Comparison of ENCODE assay signal across 21 cellular contexts in the genomic region with DNA sequence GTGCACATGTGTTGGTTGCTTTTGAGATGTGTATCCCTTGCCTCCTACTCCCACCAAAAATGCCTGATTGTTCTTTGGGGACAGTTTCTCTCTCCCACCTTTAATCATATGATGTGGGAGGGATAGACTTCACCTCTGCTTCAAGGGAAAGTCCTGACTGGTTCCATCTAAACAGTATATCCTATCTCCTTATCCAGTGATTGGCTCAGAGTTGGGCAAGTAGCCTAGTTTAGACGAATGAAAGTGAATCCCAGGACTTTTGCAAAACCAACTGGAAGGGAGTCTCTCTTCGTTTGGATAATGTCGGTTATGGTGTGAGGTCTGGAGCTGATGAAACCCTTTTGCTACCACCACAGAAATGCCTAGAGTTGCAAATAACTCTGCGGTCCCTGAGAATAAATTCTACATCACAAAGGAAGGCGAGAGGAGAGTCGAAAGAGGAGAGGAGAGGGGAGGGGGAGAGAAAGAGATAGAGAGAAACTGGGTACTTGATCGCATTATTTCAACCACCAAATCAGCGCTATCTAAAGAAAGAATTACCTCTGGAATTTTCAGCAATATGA.
"Had no signal": no experiment of that assay in that cellular context is flagged by ENCODE, and none has a peak within 500 bp of the region (broad histone marks: within the 10 kb centered on the region; RNA-seq: fewer than 3 reads in every experiment).

No MANE protein-coding gene starts in this region.

- H3K4me1 ChIP-seq: foreskin keratinocyte, right atrium auricular region, suprapubic skin, thyroid gland, upper lobe of left lung, uterus had no signal

- H3K27ac Mint-ChIP-seq: nephron; stimulated activated effector memory CD8-positive, alpha-beta T cell treated with anti-CD3 and anti-CD28 coated beads, Interleukin-12 subunit alpha, Interleukin-12 subunit beta, amount 100 ng/mL, for 72 hours had no signal

- H3K27me3 Mint-ChIP-seq: naive B cell had no signal

- H3K4me3 ChIP-seq: hepatocyte, lung, right atrium auricular region, suprapubic skin, thyroid gland, upper lobe of left lung, uterus had no signal

- H3K27ac ChIP-seq: foreskin keratinocyte, hepatocyte, neutrophil, right atrium auricular region, suprapubic skin, thyroid gland, upper lobe of left lung, uterus had no signal

- ATAC-seq: foreskin keratinocyte; left colon; left ventricle myocardium superior; stimulated activated effector memory CD8-positive, alpha-beta T cell treated with anti-CD3 and anti-CD28 coated beads, Interleukin-12 subunit alpha, Interleukin-12 subunit beta, amount 100 ng/mL, for 72 hours; stimulated activated naive CD8-positive, alpha-beta T cell treated with anti-CD3 and anti-CD28 coated beads, Interleukin-15, Interleukin-2, amounts not matched to agents 100 U/mL and 50 U/mL, for 24 hours had no signal

- H3K27me3 ChIP-seq: foreskin keratinocyte, neutrophil, right atrium auricular region, suprapubic skin, thyroid gland, upper lobe of left lung, uterus had no signal

- H3K36me3 Mint-ChIP-seq: naive B cell; stimulated activated effector memory CD8-positive, alpha-beta T cell treated with anti-CD3 and anti-CD28 coated beads, Interleukin-12 subunit alpha, Interleukin-12 subunit beta, amount 100 ng/mL, for 72 hours had no signal

- H3K4me1 Mint-ChIP-seq: naive B cell; nephron; stimulated activated effector memory CD8-positive, alpha-beta T cell treated with anti-CD3 and anti-CD28 coated beads, Interleukin-12 subunit alpha, Interleukin-12 subunit beta, amount 100 ng/mL, for 72 hours had no signal

- H3K36me3 ChIP-seq: neutrophil, right atrium auricular region, suprapubic skin, thyroid gland, upper lobe of left lung, uterus had no signal

- H3K9me3 Mint-ChIP-seq: nephron had no signal

- H3K9me3 ChIP-seq: neutrophil, right atrium auricular region, suprapubic skin, thyroid gland, upper lobe of left lung, uterus had no signal

- DNase-seq: dermis blood vessel endothelial cell; foreskin keratinocyte; head of caudate nucleus; left colon; left ventricle myocardium superior; mesenchymal stem cell; naive B cell; small intestine; stimulated activated CD4-positive, alpha-beta T cell treated with anti-CD3 and anti-CD28 coated beads, Interleukin-12 subunit alpha, Interleukin-12 subunit beta, amount 100 ng/mL, for 4 hours; stimulated activated CD8-positive, alpha-beta memory T cell treated with anti-CD3 and anti-CD28 coated beads, Interleukin-4, amount 100 ng/mL, for 48 hours; stimulated activated naive CD8-positive, alpha-beta T cell treated with anti-CD3 and anti-CD28 coated beads, Interleukin-15, Interleukin-2, amounts not matched to agents 100 U/mL and 50 U/mL, for 24 hours; thyroid gland; upper lobe of left lung; uterus had no signal

- H3K4me3 Mint-ChIP-seq: naive B cell; nephron; stimulated activated effector memory CD8-positive, alpha-beta T cell treated with anti-CD3 and anti-CD28 coated beads, Interleukin-12 subunit alpha, Interleukin-12 subunit beta, amount 100 ng/mL, for 72 hours had no signal
